In the genomic region with DNA sequence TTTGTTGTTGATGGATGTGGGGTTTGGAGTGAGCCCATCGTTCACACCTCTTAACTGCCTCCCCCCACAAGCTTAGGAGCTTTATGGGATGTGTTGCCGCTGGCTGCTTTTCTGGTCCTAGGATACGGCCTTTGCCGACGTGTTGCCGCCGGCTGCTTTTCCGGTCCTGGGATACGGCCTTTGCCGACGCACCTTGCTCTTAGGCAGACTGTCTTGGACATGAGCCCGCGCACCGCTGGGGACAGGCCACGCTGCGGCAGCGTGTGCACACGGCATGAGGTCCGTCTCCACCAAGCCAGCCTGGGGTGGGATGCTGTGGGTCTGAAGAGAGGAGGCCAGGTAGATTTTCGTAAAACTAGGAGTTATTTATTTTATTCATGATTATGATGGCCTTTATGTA, we compare ENCODE assay signal across 17 cellular contexts.
"Had no signal": no experiment of that assay in that cellular context is flagged by ENCODE, and none has a peak within 500 bp of the region (broad histone marks: within the 10 kb centered on the region; RNA-seq: fewer than 3 reads in every experiment).

No MANE protein-coding gene starts in this region.

- H3K4me3 Mint-ChIP-seq: activated B cell treated with CpG ODN at 0.5 μM for 24 hours; activated CD4-positive, alpha-beta T cell treated with anti-CD3 and anti-CD28 coated beads, Interleukin-2, amount 10 ng/mL, durations not matched to agents 24 days and 14 days; activated T-helper 17 cell treated with anti-CD3 and anti-CD28 coated beads, Interleukin-2, amount 50 U/mL, for 72 hours; dendritic cell treated with granulocyte-macrophage colony-stimulating factor and Interleukin-4, amounts not matched to agents 40 ng/mL and 50 ng/mL, for 4 days; effector memory CD8-positive, alpha-beta T cell; stimulated activated naive B cell treated with anti-CD40 and anti-IgM and Interleukin-4, amounts not matched to agents 10 μg/mL and 1 μg/mL and 100 μg/mL, for 72 hours had no signal

- FAIRE-seq: pancreas, TTC549 had no signal

- H3K9me3 Mint-ChIP-seq: activated B cell treated with CpG ODN at 0.5 μM for 24 hours; activated CD4-positive, alpha-beta T cell treated with anti-CD3 and anti-CD28 coated beads, Interleukin-2, amount 10 ng/mL, durations not matched to agents 24 days and 14 days; activated T-helper 17 cell treated with anti-CD3 and anti-CD28 coated beads, Interleukin-2, amount 50 U/mL, for 72 hours; dendritic cell treated with granulocyte-macrophage colony-stimulating factor and Interleukin-4, amounts not matched to agents 40 ng/mL and 50 ng/mL, for 4 days; effector memory CD8-positive, alpha-beta T cell; stimulated activated naive B cell treated with anti-CD40 and anti-IgM and Interleukin-4, amounts not matched to agents 10 μg/mL and 1 μg/mL and 100 μg/mL, for 72 hours had no signal

- H3K4me3 ChIP-seq: body of pancreas, pancreas, upper lobe of left lung had no signal

- H3K36me3 ChIP-seq: pancreas, upper lobe of left lung had no signal

- H3K27me3 Mint-ChIP-seq: activated B cell treated with CpG ODN at 0.5 μM for 24 hours had no signal

- DNase-seq: activated B cell treated with CpG ODN at 0.5 μM for 24 hours; activated CD4-positive, alpha-beta T cell treated with anti-CD3 and anti-CD28 coated beads, Interleukin-2, amount 10 ng/mL, durations not matched to agents 24 days and 14 days; activated naive CD4-positive, alpha-beta T cell treated with anti-CD3 and anti-CD28 coated beads, Interleukin-2, amount 50 U/mL, for 16 hours; activated T-cell treated with anti-CD3 and anti-CD28 coated beads for 4 hours; effector memory CD8-positive, alpha-beta T cell; erythroblast; mesendoderm; retina; stimulated activated CD4-positive, alpha-beta T cell treated with anti-CD3 and anti-CD28 coated beads, Interleukin-1b, Interleukin-23, amount 100 ng/mL, for 48 hours; stimulated activated naive B cell treated with anti-CD40 and anti-IgM and Interleukin-4, amounts not matched to agents 10 μg/mL and 1 μg/mL and 100 μg/mL, for 72 hours; T-helper 2 cell; upper lobe of left lung had no signal

- H3K27me3 ChIP-seq: body of pancreas, pancreas, upper lobe of left lung had no signal

- H3K9me3 ChIP-seq: body of pancreas, pancreas, upper lobe of left lung had no signal

- ATAC-seq: activated T-helper 17 cell treated with anti-CD3 and anti-CD28 coated beads, Interleukin-2, amount 50 U/mL, for 72 hours; body of pancreas; effector memory CD8-positive, alpha-beta T cell; pancreas; stimulated activated naive B cell treated with anti-CD40 and anti-IgM and Interleukin-4, amounts not matched to agents 10 μg/mL and 1 μg/mL and 100 μg/mL, for 72 hours had no signal

- H3K27ac ChIP-seq: body of pancreas, pancreas had no signal

- H3K36me3 Mint-ChIP-seq: stimulated activated naive B cell treated with anti-CD40 and anti-IgM and Interleukin-4, amounts not matched to agents 10 μg/mL and 1 μg/mL and 100 μg/mL, for 72 hours had no signal

- H3K27ac Mint-ChIP-seq: activated B cell treated with CpG ODN at 0.5 μM for 24 hours; activated CD4-positive, alpha-beta T cell treated with anti-CD3 and anti-CD28 coated beads, Interleukin-2, amount 10 ng/mL, durations not matched to agents 24 days and 14 days; activated T-helper 17 cell treated with anti-CD3 and anti-CD28 coated beads, Interleukin-2, amount 50 U/mL, for 72 hours; dendritic cell treated with granulocyte-macrophage colony-stimulating factor and Interleukin-4, amounts not matched to agents 40 ng/mL and 50 ng/mL, for 4 days; effector memory CD8-positive, alpha-beta T cell; stimulated activated naive B cell treated with anti-CD40 and anti-IgM and Interleukin-4, amounts not matched to agents 10 μg/mL and 1 μg/mL and 100 μg/mL, for 72 hours had no signal
